In genomic region chr1:100249537-100250257, GRCh38 we compare ENCODE assay signal across 8 cellular contexts. TPM values are rescaled to one million over a fixed set of nuclear protein-coding genes. Genes with fewer than 3 reads are reported as not detected.
DNase-seq lines count a peak whose midpoint lies in the region; ATAC-seq and TF ChIP-seq lines count a peak whose summit lies in the region.

Gene DBT (minus strand): TSS chr1:100249834. CDS start chr1:100249820, 14 bp downstream.

- H3K9me3 ChIP-seq in PC-3 (ENCODE audit: low read length): no peaks in the 10 kb centered on the region
- H3K9me3 ChIP-seq in esophagus (ENCODE audit: control insufficient read depth in 2 of 2, insufficient read depth in 1 of 2, low read depth in 1 of 2, low read length in 1 of 2): no peaks in the 10 kb centered on the region
- no peaks in the 10 kb centered on the region for H3K9me3 ChIP-seq in mucosa of rectum (ENCODE audit: control insufficient read depth in 2 of 2, low read length in 2 of 2)

- H3K27ac ChIP-seq in PC-3 (ENCODE audit: low read length) (no peak within 1 kb of the TSS), esophagus (ENCODE audit: low read depth in 2 of 2, low read length in 1 of 2) (peak within 1 kb of the TSS; percentile 78 to 89), mucosa of rectum (ENCODE audit: low read depth in 2 of 2, low read length in 2 of 2) (peak within 1 kb of the TSS; percentile 38 to 82)

- H3F3A ChIP-seq in PC-3 (ENCODE audit: low read length, unreplicated experiment): no peaks in the 10 kb centered on the region

- TF ChIP-seq CTCF in PC-3 (conservative IDR thresholded peaks at IDR 0.05; ENCODE audit: low read depth, low read length): no peak

- CTCF ChIA-PET in PC-3 (lab: Charles Lee): no interaction called here

- ATAC-seq in GM21619 (IDR thresholded peaks at IDR 0.05; ENCODE audit: unreplicated experiment) (peak; percentile 100), PC-3 (peak; percentile 99)

- no peaks in the 10 kb centered on the region for H3K27me3 ChIP-seq in PC-3 (ENCODE audit: low read length)
- no peaks in the 10 kb centered on the region for H3K27me3 ChIP-seq in esophagus (ENCODE audit: control insufficient read depth in 1 of 2, insufficient read depth in 2 of 2, low read length in 2 of 2)
- no peaks in the 10 kb centered on the region for H3K27me3 ChIP-seq in mucosa of rectum (ENCODE audit: control insufficient read depth in 2 of 2, insufficient read depth in 2 of 2, low read length in 2 of 2)

- intact Hi-C loops in PC-3 (cut with micrococcal nuclease): loop anchor here (2.0 kb wide), 1 partner anchor 103 kb away; the partner anchor contains the start of gene CDC14A

- H4K20me1 ChIP-seq in PC-3 (ENCODE audit: low read length): no peaks in the 10 kb centered on the region

- H3K36me3 ChIP-seq in PC-3 (ENCODE audit: low read depth, low read length) (no peaks in the 10 kb centered on the region), esophagus (ENCODE audit: control insufficient read depth in 2 of 2, insufficient read depth in 2 of 2, low read length in 1 of 2) (no peaks in the 10 kb centered on the region), mucosa of rectum (ENCODE audit: control insufficient read depth in 2 of 2, insufficient read depth in 2 of 2, low read length in 2 of 2) (peaks cover 0 to 4% of the 10 kb centered on the region in 2 donors)

- H3K9ac ChIP-seq in PC-3 (ENCODE audit: low read length) (peak within 1 kb of the TSS; percentile 80), mucosa of rectum (ENCODE audit: low read depth in 1 of 2, low read length in 2 of 2) (peak within 1 kb of the TSS; percentile 80 to 90)

- H3K9me2 ChIP-seq in PC-3 (replicated peaks; ENCODE audit: low read length): no peaks in the 10 kb centered on the region

- peak; percentile 89 for DNase-seq in DMS153 treated with DMSO at 0.1 percent for 48 hours (lab: John Stamatoyannopoulos, UW; ENCODE audit: unreplicated experiment)
- DNase-seq in Jurkat, Clone E6-1 (ENCODE audit: low read depth, low spot score): peak; percentile 93
- peak; percentile 94 for DNase-seq in PC-3
- DNase-seq in activated T-cell treated with anti-CD3 and anti-CD28 coated beads for 48 hours (ENCODE audit: low read depth): peak; percentile 86
- peak; percentile 93 for DNase-seq in stimulated activated CD8-positive, alpha-beta memory T cell treated with anti-CD3 and anti-CD28 coated beads, Interleukin-4, amount 100 ng/mL, for 48 hours

- H3K4me1 ChIP-seq in PC-3 (ENCODE audit: insufficient read depth, low read length) (peaks cover 12% of the 10 kb centered on the region; the same call in 1 of the 2 replicates), esophagus (ENCODE audit: control insufficient read depth in 2 of 2, insufficient read depth in 2 of 2, low read length in 1 of 2) (no peaks in the 10 kb centered on the region), mucosa of rectum (ENCODE audit: control insufficient read depth in 2 of 2, insufficient read depth in 2 of 2, low read length in 2 of 2) (peaks cover 7 to 9% of the 10 kb centered on the region in 2 donors)

- no TSS peak for BruUV-seq in PC-3 (replicated peaks; lab: Mats Ljungman, UMichigan)

- 1% methylated on average over 31 of the region's 31 CpGs for WGBS in esophagus, 2 donors

- H2AFZ ChIP-seq in PC-3 (ENCODE audit: low read length): peak within 1 kb of the TSS; percentile 78

- peak within 1 kb of the TSS; percentile 79 for H3K4me2 ChIP-seq in PC-3 (ENCODE audit: low read length)

- peak within 1 kb of the TSS; percentile 98 for H3K4me3 ChIP-seq in Jurkat, Clone E6-1 (ENCODE audit: low read length)
- H3K4me3 ChIP-seq in PC-3 (ENCODE audit: low read length): peak within 1 kb of the TSS; percentile 77
- peak within 1 kb of the TSS; percentile 77 to 83 for H3K4me3 ChIP-seq in esophagus (ENCODE audit: low read depth in 1 of 2, low read length in 2 of 2)
- H3K4me3 ChIP-seq in mucosa of rectum (ENCODE audit: low read length in 2 of 2): peak within 1 kb of the TSS; percentile 92 to 100

- peaks cover 20% of the 10 kb centered on the region for H3K79me2 ChIP-seq in PC-3 (ENCODE audit: low read length)

- POLR2A ChIA-PET in PC-3 (lab: Charles Lee; ENCODE audit: unreplicated experiment): interaction anchor here (0.5 to 0.7 kb wide), 3 partner anchors 12 to 147 kb away, joined by 3 read pairs; no protein-coding TSS in a partner anchor

RNA-seq across cellular contexts. Expression of gene DBT, which starts in this region (rescaled TPM):
- polyA plus RNA-seq in Jurkat, Clone E6-1 (2012; ENCODE audit: insufficient read depth, insufficient read length): 5.5 TPM
- 5.1 and 6.1 TPM in 2 replicates for total RNA-seq in PC-3 (2014; rRNA removed)
- polyA plus RNA-seq in esophagus: 1 to 10 TPM; 2.3 to 3.9 TPM
